In the genomic region with DNA sequence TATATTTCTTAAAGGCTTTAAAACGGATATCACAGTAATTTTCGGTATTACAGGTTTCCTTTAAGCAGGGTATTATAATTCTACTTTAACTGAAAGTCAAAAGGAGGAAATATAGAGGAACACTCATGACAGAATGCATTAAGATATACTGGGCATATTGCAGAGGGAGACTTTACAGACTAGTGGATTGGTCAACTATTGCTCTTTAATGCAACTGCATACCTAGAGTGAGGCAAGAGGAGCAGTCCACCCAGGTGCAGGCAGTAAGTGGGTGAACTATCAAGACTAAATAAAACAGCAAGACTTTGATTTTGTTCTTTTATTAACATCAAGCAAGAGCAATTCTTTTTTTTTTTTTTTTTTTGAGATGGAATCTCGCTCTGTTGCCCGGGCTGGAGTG, we compare ENCODE assay signal across 27 cellular contexts.
"Had no signal": no experiment of that assay in that cellular context is flagged by ENCODE, and none has a peak within 500 bp of the region (broad histone marks: within the 10 kb centered on the region; RNA-seq: fewer than 3 reads in every experiment).

No MANE protein-coding gene starts in this region.

- H3K36me3 Mint-ChIP-seq: WTC11 had no signal

- H3K27me3 Mint-ChIP-seq: progenitor cell of endocrine pancreas, type B pancreatic cell had no signal

- H3K4me3 ChIP-seq: coronary artery, esophagus squamous epithelium, heart left ventricle, mucosa of descending colon, sigmoid colon, smooth muscle cell, testis, vagina had no signal

- H3K9me3 Mint-ChIP-seq: endodermal cell, type B pancreatic cell, WTC11 had no signal

- H3K36me3 ChIP-seq: esophagus squamous epithelium, heart left ventricle, sigmoid colon, vagina had no signal

- H3K4me2 ChIP-seq: smooth muscle cell had no signal

- FAIRE-seq: bronchial epithelial cell, TTC549 had no signal

- H3K9me3 ChIP-seq: esophagus squamous epithelium, heart left ventricle, mucosa of descending colon, sigmoid colon, testis, vagina had no signal

- DNase-seq: activated CD4-positive, alpha-beta T cell treated with anti-CD3 and anti-CD28 coated beads, Interleukin-2, amount 50 U/mL, for 4 hours; activated CD8-positive, alpha-beta memory T cell treated with anti-CD3 and anti-CD28 coated beads, Interleukin-2, amount 50 U/mL, for 48 hours; activated naive CD4-positive, alpha-beta T cell treated with Interleukin-2 at 50 U/mL for 16 hours; activated T-cell treated with anti-CD3 and anti-CD28 coated beads, Interleukin-2, amount 50 U/mL, for 48 hours; amygdala; cerebellar nuclear complex; endodermal cell; esophagus squamous epithelium; heart left ventricle; islet precursor cell; left cardiac atrium; mesendoderm; mucosa of descending colon; retina; sigmoid colon; stimulated activated CD4-positive, alpha-beta T cell treated with anti-CD3 and anti-CD28 coated beads, Interleukin-15, amount 100 ng/mL, for 24 hours; stimulated activated CD8-positive, alpha-beta memory T cell treated with anti-CD3 and anti-CD28 coated beads, Interleukin-4, amount 100 ng/mL, for 48 hours; stimulated activated naive CD4-positive, alpha-beta T cell; testis had no signal

- H3K27me3 ChIP-seq: esophagus squamous epithelium, heart left ventricle, sigmoid colon, testis, vagina had no signal

- H3K27ac Mint-ChIP-seq: endodermal cell, type B pancreatic cell, WTC11 had no signal

- H3K27ac ChIP-seq: coronary artery, esophagus squamous epithelium, heart left ventricle, sigmoid colon, testis, vagina had no signal

- H3K4me3 Mint-ChIP-seq: endodermal cell, type B pancreatic cell, WTC11 had no signal

- ATAC-seq: heart left ventricle, left cardiac atrium, mucosa of descending colon, WTC11 had no signal
